ENCODE assay signal across 18 cellular contexts in genomic region chr18:2672410-2672809, GRCh38. TPM values are rescaled to one million over a fixed set of nuclear protein-coding genes. Genes with fewer than 3 reads are reported as not detected.
DNase-seq lines count a peak whose midpoint lies in the region; ATAC-seq, FAIRE-seq and TF ChIP-seq lines count a peak whose summit lies in the region.
"Had no signal": no experiment of that assay in that cellular context is flagged by ENCODE, and none has a peak within 500 bp of the region (broad histone marks: within the 10 kb centered on the region; RNA-seq: fewer than 3 reads in every experiment).

No MANE protein-coding gene starts in this region.

- intact Hi-C loops in activated naive CD4-positive, alpha-beta T cell treated with anti-CD3 and anti-CD28 coated beads for 36 hours (cut with micrococcal nuclease) = loop anchor here (2.0 kb wide), 1 partner anchor 14 kb away; no protein-coding TSS in a partner anchor
- intact Hi-C loops in K562 (cut with micrococcal nuclease) = no loop called here

- no peak overlapping the region for H3K9ac ChIP-seq in K562 (ENCODE audit: insufficient read depth in 1 of 2, low read depth in 2 of 2, low read length in 2 of 2)

- in situ Hi-C loops in K562 (cut with MboI) = no loop called here

- no peaks in the 10 kb centered on the region for H4K20me1 ChIP-seq in K562 (replicated peaks; ENCODE audit: control insufficient read depth, insufficient read depth, low read length)

- H3K27ac ChIP-seq in K562 (ENCODE audit: extremely low read depth, low read depth, low read length) = no peak overlapping the region
- no peak overlapping the region for H3K27ac ChIP-seq in upper lobe of left lung
- H3K27ac ChIP-seq: HL-60 had no signal

- H3K9me3 ChIP-seq in K562 (replicated peaks; ENCODE audit: control insufficient read depth, insufficient read depth, low read depth, low read length) (no peaks in the 10 kb centered on the region), upper lobe of left lung (no peaks in the 10 kb centered on the region)
- H3K9me3 ChIP-seq: HAP-1 had no signal

- H3K27me3 Mint-ChIP-seq in activated naive CD4-positive, alpha-beta T cell treated with anti-CD3 and anti-CD28 coated beads for 36 hours (ENCODE audit: low read depth) = no peaks in the 10 kb centered on the region
- H3K27me3 Mint-ChIP-seq in stimulated activated memory B cell treated with anti-CD40 and anti-IgM and Interleukin-4, amounts not matched to agents 10 μg/mL and 1 μg/mL and 100 μg/mL, for 72 hours = no peaks in the 10 kb centered on the region
- H3K27me3 Mint-ChIP-seq: B cell had no signal

- peaks cover 54% of the 10 kb centered on the region for H3K79me2 ChIP-seq in K562 (ENCODE audit: control insufficient read depth, insufficient read depth, low read length)

- H3K4me3 Mint-ChIP-seq in activated naive CD4-positive, alpha-beta T cell treated with anti-CD3 and anti-CD28 coated beads for 36 hours = no peak overlapping the region
- H3K4me3 Mint-ChIP-seq in stimulated activated memory B cell treated with anti-CD40 and anti-IgM and Interleukin-4, amounts not matched to agents 10 μg/mL and 1 μg/mL and 100 μg/mL, for 72 hours = no peak overlapping the region
- H3K4me3 Mint-ChIP-seq: B cell; CD8-positive, alpha-beta T cell; HFFc6 had no signal

- TF ChIP-seq RAD21 in K562 (CRISPR knock-in tag; conservative IDR thresholded peaks at IDR 0.05 in 1 of 2, IDR thresholded peaks at IDR 0.05 in 1 of 2) = no peak

- H3K27me3 ChIP-seq in K562 (ENCODE audit: control insufficient read depth in 2 of 2, insufficient read depth in 2 of 2, low read length in 2 of 2) = no peaks in the 10 kb centered on the region
- no peaks in the 10 kb centered on the region for H3K27me3 ChIP-seq in upper lobe of left lung

- TF ChIP-seq EP300 in K562 (IDR thresholded peaks at IDR 0.05; ENCODE audit: low read length) = no peak
- no peak for TF ChIP-seq EP300 in upper lobe of left lung (IDR thresholded peaks at IDR 0.05)

- H3K9me1 ChIP-seq in K562 (ENCODE audit: control insufficient read depth, insufficient read depth, low read length) = no peaks in the 10 kb centered on the region

- FAIRE-seq in D721Med (lab: Jason Lieb, UNC) = peak; percentile 38
- FAIRE-seq in K562 (lab: Jason Lieb, UNC) = no peak

- BruUV-seq in K562 (replicated peaks; lab: Mats Ljungman, UMichigan) = no TSS peak

- TF ChIP-seq POLR2A in K562 (conservative IDR thresholded peaks at IDR 0.05) (no peak), upper lobe of left lung (IDR thresholded peaks at IDR 0.05) (no peak)

- POLR2A ChIA-PET in K562 (lab: Yijun Ruan, JAX) = interaction anchor here (0.9 kb wide), 1 partner anchor 9 kb away, joined by 3 read pairs; no protein-coding TSS in a partner anchor

- TF ChIP-seq CTCF in D721Med (IDR thresholded peaks at IDR 0.05; ENCODE audit: insufficient read depth, missing control alignments) (no peak), K562 (IDR thresholded peaks at IDR 0.05 in 2 of 3, conservative IDR thresholded peaks at IDR 0.05 in 1 of 3; ENCODE audit: insufficient read depth in 2 of 3, low read depth in 1 of 3, low read length in 3 of 3) (no peak), upper lobe of left lung (IDR thresholded peaks at IDR 0.05) (no peak)

- H3K4me2 ChIP-seq in K562 (ENCODE audit: insufficient read depth, low read length) = no peak overlapping the region

- peaks cover 83% of the 10 kb centered on the region for H3K36me3 Mint-ChIP-seq in activated naive CD4-positive, alpha-beta T cell treated with anti-CD3 and anti-CD28 coated beads for 36 hours (ENCODE audit: low read depth)
- H3K36me3 Mint-ChIP-seq in stimulated activated memory B cell treated with anti-CD40 and anti-IgM and Interleukin-4, amounts not matched to agents 10 μg/mL and 1 μg/mL and 100 μg/mL, for 72 hours = peaks cover 81% of the 10 kb centered on the region

- H2AFZ ChIP-seq in K562 (ENCODE audit: low read depth, low read length) = no peak overlapping the region

- H3K36me3 ChIP-seq in K562 (ENCODE audit: control insufficient read depth, insufficient read depth, low read length) = peaks cover 95% of the 10 kb centered on the region
- peaks cover 28 to 80% (median 38%) of the 10 kb centered on the region in 4 donors for H3K36me3 ChIP-seq in upper lobe of left lung

- 97% methylated on average over 5 of the region's 5 CpGs for WGBS in K562 (ENCODE audit: insufficient coverage, low coverage, missing lambda C conversion rate)
- WGBS in upper lobe of left lung, 2 donors = 96% methylated on average over 5 of the region's 5 CpGs

- H3K4me1 Mint-ChIP-seq in activated naive CD4-positive, alpha-beta T cell treated with anti-CD3 and anti-CD28 coated beads for 36 hours (ENCODE audit: low read depth) = peaks cover 43% of the 10 kb centered on the region
- peaks cover 38% of the 10 kb centered on the region for H3K4me1 Mint-ChIP-seq in stimulated activated memory B cell treated with anti-CD40 and anti-IgM and Interleukin-4, amounts not matched to agents 10 μg/mL and 1 μg/mL and 100 μg/mL, for 72 hours

- no peak for DNase-seq in activated naive CD4-positive, alpha-beta T cell treated with anti-CD3 and anti-CD28 coated beads for 36 hours
- no peak for DNase-seq in activated naive CD4-positive, alpha-beta T cell treated with anti-CD3 and anti-CD28 coated beads, Interleukin-2, amount 50 U/mL, for 16 hours
- DNase-seq in D721Med (ENCODE audit: insufficient read length, low spot score) (no peak), K562 (ENCODE audit: extremely low read depth in 1 of 4, low spot score in 3 of 4) (no peak), upper lobe of left lung (no peak)
- DNase-seq: ACHN; C1 segment of cervical spinal cord; CD8-positive, alpha-beta T cell; COR-L47; DND-41; GDM1; GOT3; HFFc6 had no signal

- CTCF ChIA-PET in activated naive CD4-positive, alpha-beta T cell treated with anti-CD3 and anti-CD28 coated beads for 36 hours (lab: Charles Lee) = no interaction called here
- CTCF ChIA-PET in K562 (lab: Yijun Ruan, JAX; ENCODE audit: low intra/inter-chr PET ratio) = no interaction called here

- H3K4me3 ChIP-seq in K562 (no peak overlapping the region), upper lobe of left lung (no peak overlapping the region)
- H3K4me3 ChIP-seq: HAP-1 had no signal

- H3K27ac Mint-ChIP-seq in activated naive CD4-positive, alpha-beta T cell treated with anti-CD3 and anti-CD28 coated beads for 36 hours = peak overlapping the region; percentile 51
- peak overlapping the region; percentile 53 for H3K27ac Mint-ChIP-seq in stimulated activated memory B cell treated with anti-CD40 and anti-IgM and Interleukin-4, amounts not matched to agents 10 μg/mL and 1 μg/mL and 100 μg/mL, for 72 hours
- H3K27ac Mint-ChIP-seq: B cell, HFFc6 had no signal

- no peaks in the 10 kb centered on the region for H3K4me1 ChIP-seq in K562 (replicated peaks in 1 of 2; ENCODE audit: control insufficient read depth in 2 of 2, insufficient read depth in 2 of 2, low read length in 2 of 2)
- no peaks in the 10 kb centered on the region for H3K4me1 ChIP-seq in upper lobe of left lung
- H3K4me1 ChIP-seq: HAP-1 had no signal

- H3K9me3 Mint-ChIP-seq in activated naive CD4-positive, alpha-beta T cell treated with anti-CD3 and anti-CD28 coated beads for 36 hours = peaks cover 4% of the 10 kb centered on the region
- no peaks in the 10 kb centered on the region for H3K9me3 Mint-ChIP-seq in stimulated activated memory B cell treated with anti-CD40 and anti-IgM and Interleukin-4, amounts not matched to agents 10 μg/mL and 1 μg/mL and 100 μg/mL, for 72 hours
- H3K9me3 Mint-ChIP-seq: CD8-positive, alpha-beta T cell; HFFc6 had no signal

- ATAC-seq in K562 = no peak
- ATAC-seq in stimulated activated memory B cell treated with anti-CD40 and anti-IgM and Interleukin-4, amounts not matched to agents 10 μg/mL and 1 μg/mL and 100 μg/mL, for 72 hours = no peak
- ATAC-seq in HG03378 (IDR thresholded peaks at IDR 0.05; ENCODE audit: unreplicated experiment) = no peak
- ATAC-seq in upper lobe of left lung (ENCODE audit: low FRiP score in 2 of 2) = no peak
- ATAC-seq: CD8-positive, alpha-beta T cell had no signal

RNA-seq across cellular contexts. Expression of gene SMCHD1, which starts 16.9 kb away (rescaled TPM):
- total RNA-seq in activated naive CD4-positive, alpha-beta T cell treated with anti-CD3 and anti-CD28 coated beads for 36 hours = 10 to 100 TPM; 91.3 to 91.5 TPM
- total RNA-seq in K562 (2011; cell fraction: chromatin; rRNA removed; ENCODE audit: low replicate concordance) = 142 and 837 TPM in 2 replicates
- total RNA-seq in K562 (2011; cell fraction: nucleolus; rRNA removed) = 44.9 and 97.0 TPM in 2 replicates
- total RNA-seq in K562 (2011; cell fraction: nucleoplasm; rRNA removed) = 201 and 257 TPM in 2 replicates
- total RNA-seq in K562 (2014; rRNA removed) (68.5 and 83.0 TPM in 2 replicates), K562 (2014; rRNA removed; fragmentation: Illumina TruSeq; extraction: Trizol) (119 and 130 TPM in 2 replicates), K562 (2015; rRNA removed; fragmentation: Illumina TruSeq; extraction: Trizol) (131 and 144 TPM in 2 replicates), K562 (2021) (65.2 and 71.1 TPM in 2 replicates), upper lobe of left lung (100 to 1,000 TPM in 2 of 6 donors, 10 to 100 TPM in 4; 39.2 to 157 (median 58.9) TPM)
- polyA plus RNA-seq in K562 (2011; rRNA removed) (71.4 and 72.7 TPM in 2 replicates), K562 (2014; fragmentation: Illumina TruSeq; extraction: Trizol) (64.4 and 76.4 TPM in 2 replicates), K562 (2014; fragmentation: Nextera tagmentation; extraction: Ambion mirVana) (1 to 10 TPM; 6.3 to 6.6 TPM), K562 (2014; rRNA removed) (48.5 and 58.2 TPM in 2 replicates)
- 8.8 and 31.4 TPM in 2 replicates for polyA plus RNA-seq in K562 (2011; cell fraction: cytosol; rRNA removed)
- 72.9 and 143 TPM in 2 replicates for polyA plus RNA-seq in K562 (2011; cell fraction: nucleus; rRNA removed)
- 31.5 and 37.2 TPM in 2 replicates for polyA plus RNA-seq in K562 (2012)
- polyA minus RNA-seq in K562 (2011; rRNA and poly(A)+ RNA removed) = 235 and 351 TPM in 2 replicates
- polyA minus RNA-seq in K562 (2011; cell fraction: cytosol; rRNA and poly(A)+ RNA removed) = 91.7 and 120 TPM in 2 replicates
- polyA minus RNA-seq in K562 (2011; cell fraction: nucleus; rRNA and poly(A)+ RNA removed) = 163 and 443 TPM in 2 replicates
